In the genomic region with DNA sequence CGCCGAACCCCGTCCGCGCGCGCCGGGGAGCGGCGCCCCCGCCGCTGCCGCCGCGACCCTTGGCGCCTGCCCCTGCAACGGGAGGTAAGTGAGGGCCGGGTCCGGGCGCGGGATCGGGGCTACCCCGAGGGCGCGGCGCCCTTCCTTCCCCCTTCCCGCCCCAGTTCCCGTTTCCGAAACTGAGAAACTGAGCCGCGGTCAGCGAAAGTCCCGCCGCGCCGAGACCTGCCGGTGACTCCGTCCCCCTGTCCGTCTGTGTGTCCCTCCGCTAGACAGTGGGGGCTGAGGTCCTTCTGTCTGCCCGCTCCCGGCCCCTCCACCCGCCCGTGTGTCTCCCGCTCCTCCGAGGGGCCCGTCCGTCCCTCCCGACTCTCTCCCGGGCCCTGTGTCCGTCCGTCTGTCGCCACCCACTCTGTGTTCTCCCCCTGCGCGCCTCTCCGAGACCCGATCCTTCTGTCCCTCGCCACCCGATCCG, we compare ENCODE assay signal across 8 cellular contexts. TPM values are rescaled to one million over a fixed set of nuclear protein-coding genes. Genes with fewer than 3 reads are reported as not detected.
DNase-seq lines count a peak whose midpoint lies in the region; ATAC-seq lines count a peak whose summit lies in the region.

No MANE protein-coding gene starts in this region.

- DNase-seq in AG08396 (ENCODE audit: low spot score), result peak; percentile 67
- peak; percentile 4 for DNase-seq in activated T-helper 9 cell treated with anti-CD3 and anti-CD28 coated beads, Interleukin-2, amount 50 U/mL, for 16 hours (ENCODE audit: low read depth)
- DNase-seq in left ventricle myocardium superior, result peak; percentile 69
- DNase-seq in mucosa of gallbladder (ENCODE audit: low spot score), result no peak
- no peak for DNase-seq in germinal center (ENCODE audit: low spot score)

- ATAC-seq in GM19035 (IDR thresholded peaks at IDR 0.05; ENCODE audit: unreplicated experiment), result peak; percentile 7
- peak; percentile 8 for ATAC-seq in HG03442 (IDR thresholded peaks at IDR 0.05; ENCODE audit: unreplicated experiment)
- no peak for ATAC-seq in left ventricle myocardium superior

- intact Hi-C loops in left ventricle myocardium superior (cut with micrococcal nuclease), result no loop called here

- peak overlapping the region; percentile 74 to 98 (median 91) for H3K27ac ChIP-seq in skin epidermis

- peak overlapping the region; percentile 66 to 95 (median 88) for H3K4me3 ChIP-seq in skin epidermis

RNA-seq across cellular contexts. Expression of a gene that starts 0.4 kb away (rescaled TPM):
- total RNA-seq in left ventricle myocardium superior (13.2 TPM), mucosa of gallbladder (103 TPM)

RNA-seq across cellular contexts. Expression of a gene that starts 31.1 kb away (rescaled TPM):
- 8.5 TPM for total RNA-seq in left ventricle myocardium superior
- 21.3 TPM for total RNA-seq in mucosa of gallbladder

Comparison
In these comparisons a context has a peak if more than half of its experiments do, and no peak if none do; other contexts are left out.
1. DNase-seq: peak in AG08396 (single experiment), activated T-helper 9 cell treated with anti-CD3 and anti-CD28 coated beads, Interleukin-2, amount 50 U/mL, for 16 hours (single experiment) and left ventricle myocardium superior (single experiment); none in mucosa of gallbladder (single experiment) and germinal center (single experiment).